ENCODE assay signal across 2 cellular contexts in the genomic region with DNA sequence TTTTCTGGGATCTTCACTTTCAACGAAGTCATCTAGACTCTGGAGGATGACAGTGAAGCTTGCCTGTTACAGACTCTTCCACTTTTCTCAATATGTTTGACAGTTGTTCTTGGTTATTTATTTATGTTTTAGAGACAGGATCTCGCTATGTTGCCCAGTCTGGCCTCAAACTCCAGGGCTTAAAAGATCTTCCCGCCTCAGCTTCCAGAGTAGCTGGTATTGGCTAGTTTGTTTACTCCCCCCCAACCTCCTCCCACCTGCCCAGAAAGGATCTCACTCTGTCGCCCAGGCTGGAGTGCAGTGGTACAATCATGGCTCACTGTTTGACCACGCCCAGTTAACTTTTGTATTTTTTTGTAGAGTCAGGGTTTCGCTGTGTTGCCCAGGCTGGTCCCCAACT.
TF ChIP-seq lines count a peak whose summit lies in the region.

No MANE protein-coding gene starts in this region.

TF ChIP-seq in HepG2, 621 proteins besides CTCF, POLR2A, EP300 and RAD21:
- TF ChIP-seq ZFP37 (CRISPR knock-in tag; IDR thresholded peaks at IDR 0.05; ENCODE audit: borderline replicate concordance), result no peak
- no peak for TF ChIP-seq ZNF7 (CRISPR knock-in tag; IDR thresholded peaks at IDR 0.05)
- TF ChIP-seq ZNF121 (CRISPR knock-in tag; IDR thresholded peaks at IDR 0.05), result peak; percentile 86
- TF ChIP-seq ZSCAN31 (CRISPR knock-in tag; IDR thresholded peaks at IDR 0.05; ENCODE audit: low read depth), result no peak

TF ChIP-seq in GM12891, 5 proteins besides CTCF, POLR2A, EP300 and RAD21:
- TF ChIP-seq POU2F2 (IDR thresholded peaks at IDR 0.05; ENCODE audit: low read depth, low read length) (no peak), POLR2AphosphoS5 (IDR thresholded peaks at IDR 0.05; ENCODE audit: low read depth, low read length) (no peak), TAF1 (IDR thresholded peaks at IDR 0.05; ENCODE audit: low read depth, low read length) (no peak), SPI1 (IDR thresholded peaks at IDR 0.05; ENCODE audit: low read depth, low read length) (no peak), PAX5 (IDR thresholded peaks at IDR 0.05; ENCODE audit: insufficient read depth, low read length, severe bottlenecking) (no peak)
